Comparison of ENCODE assay signal across 9 cellular contexts in genomic region chr1:33654267-33654832, GRCh38.
DNase-seq lines count a peak whose midpoint lies in the region; ATAC-seq and TF ChIP-seq lines count a peak whose summit lies in the region.
"Had no signal": no experiment of that assay in that cellular context is flagged by ENCODE, and none has a peak within 500 bp of the region (broad histone marks: within the 10 kb centered on the region; RNA-seq: fewer than 3 reads in every experiment).

No MANE protein-coding gene starts in this region.

- no peak overlapping the region for H3K4me3 Mint-ChIP-seq in T-helper 2 cell treated with Interferon-gamma antibody and Interleukin-4, amounts not matched to agents 5 μg/mL and 100 μg/mL, for 36 hours
- H3K4me3 Mint-ChIP-seq in activated T-cell treated with anti-CD3 and anti-CD28 coated beads, Interleukin-2, amount 50 U/mL, for 72 hours = no peak overlapping the region
- H3K4me3 Mint-ChIP-seq: stimulated activated naive B cell treated with anti-CD40 and anti-IgM and Interleukin-4, amounts not matched to agents 10 μg/mL and 1 μg/mL and 100 μg/mL, for 72 hours had no signal

- no peak overlapping the region for H3K4me3 ChIP-seq in GM12864 (ENCODE audit: low read depth, low read length)
- H3K4me3 ChIP-seq in hepatocyte = no peak overlapping the region

- H3K4me1 ChIP-seq in hepatocyte (ENCODE audit: insufficient read depth) = no peaks in the 10 kb centered on the region

- no peaks in the 10 kb centered on the region for H4K20me1 ChIP-seq in hepatocyte (ENCODE audit: insufficient read depth, poor library complexity, severe bottlenecking)

- no peak overlapping the region for H3K27ac Mint-ChIP-seq in T-helper 2 cell treated with Interferon-gamma antibody and Interleukin-4, amounts not matched to agents 5 μg/mL and 100 μg/mL, for 36 hours
- H3K27ac Mint-ChIP-seq in activated T-cell treated with anti-CD3 and anti-CD28 coated beads, Interleukin-2, amount 50 U/mL, for 72 hours = no peak overlapping the region
- H3K27ac Mint-ChIP-seq: stimulated activated naive B cell treated with anti-CD40 and anti-IgM and Interleukin-4, amounts not matched to agents 10 μg/mL and 1 μg/mL and 100 μg/mL, for 72 hours had no signal

- H3K9me2 ChIP-seq in hepatocyte (replicated peaks; ENCODE audit: insufficient read depth) = no peaks in the 10 kb centered on the region

- no peaks in the 10 kb centered on the region for H3K27me3 ChIP-seq in hepatocyte

- no peaks in the 10 kb centered on the region for H3K4me1 Mint-ChIP-seq in T-helper 2 cell treated with Interferon-gamma antibody and Interleukin-4, amounts not matched to agents 5 μg/mL and 100 μg/mL, for 36 hours (ENCODE audit: low read depth)
- H3K4me1 Mint-ChIP-seq in activated T-cell treated with anti-CD3 and anti-CD28 coated beads, Interleukin-2, amount 50 U/mL, for 72 hours (ENCODE audit: low read depth) = no peaks in the 10 kb centered on the region
- H3K4me1 Mint-ChIP-seq: stimulated activated naive B cell treated with anti-CD40 and anti-IgM and Interleukin-4, amounts not matched to agents 10 μg/mL and 1 μg/mL and 100 μg/mL, for 72 hours had no signal

- H3K36me3 Mint-ChIP-seq in T-helper 2 cell treated with Interferon-gamma antibody and Interleukin-4, amounts not matched to agents 5 μg/mL and 100 μg/mL, for 36 hours (ENCODE audit: low read depth) = no peaks in the 10 kb centered on the region
- no peaks in the 10 kb centered on the region for H3K36me3 Mint-ChIP-seq in activated T-cell treated with anti-CD3 and anti-CD28 coated beads, Interleukin-2, amount 50 U/mL, for 72 hours (ENCODE audit: insufficient read depth in 2 of 2)
- H3K36me3 Mint-ChIP-seq: stimulated activated naive B cell treated with anti-CD40 and anti-IgM and Interleukin-4, amounts not matched to agents 10 μg/mL and 1 μg/mL and 100 μg/mL, for 72 hours had no signal

- 59% methylated on average over 7 of the region's 7 CpGs for WGBS in hepatocyte (ENCODE audit: low lambda C conversion rate, missing lambda C conversion rate)

- H3K36me3 ChIP-seq in hepatocyte (replicated peaks; ENCODE audit: insufficient read depth, low read depth) = no peaks in the 10 kb centered on the region

- no peak overlapping the region for H3K4me2 ChIP-seq in hepatocyte

- no peaks in the 10 kb centered on the region for H3K9me3 ChIP-seq in hepatocyte (ENCODE audit: low read depth)

- peak; percentile 26; the same call in 1 of the 2 replicates for TF ChIP-seq CTCF in 22Rv1 (IDR thresholded peaks at IDR 0.05)
- peak; percentile 32 for TF ChIP-seq CTCF in GM12864 (IDR thresholded peaks at IDR 0.05; ENCODE audit: low read depth, low read length, missing control alignments)
- TF ChIP-seq CTCF in hepatocyte (IDR thresholded peaks at IDR 0.05; ENCODE audit: poor library complexity) = peak; percentile 37

- H3K27ac ChIP-seq in 22Rv1 (no peak overlapping the region), hepatocyte (no peak overlapping the region)

- H3K79me2 ChIP-seq in hepatocyte = no peaks in the 10 kb centered on the region

- no peak overlapping the region for H2AFZ ChIP-seq in hepatocyte

- ATAC-seq in GM21447 (IDR thresholded peaks at IDR 0.05; ENCODE audit: unreplicated experiment) = no peak
- no peak for ATAC-seq in activated T-cell treated with anti-CD3 and anti-CD28 coated beads, Interleukin-2, amount 50 U/mL, for 72 hours (replicated peaks in 1 of 2)
- ATAC-seq: stimulated activated naive B cell treated with anti-CD40 and anti-IgM and Interleukin-4, amounts not matched to agents 10 μg/mL and 1 μg/mL and 100 μg/mL, for 72 hours had no signal

- H3K27me3 Mint-ChIP-seq in T-helper 2 cell treated with Interferon-gamma antibody and Interleukin-4, amounts not matched to agents 5 μg/mL and 100 μg/mL, for 36 hours (ENCODE audit: low read depth) = no peaks in the 10 kb centered on the region
- H3K27me3 Mint-ChIP-seq in activated T-cell treated with anti-CD3 and anti-CD28 coated beads, Interleukin-2, amount 50 U/mL, for 72 hours (ENCODE audit: low read depth) = no peaks in the 10 kb centered on the region

- DNase-seq in GM12864 (ENCODE audit: low read depth) (no peak), RKO (ENCODE audit: low spot score) (peak; percentile 15), hepatocyte (ENCODE audit: low spot score) (peak; percentile 41), inferior parietal cortex (ENCODE audit: extremely low spot score) (no peak)
- DNase-seq in T-helper 2 cell treated with Interferon-gamma antibody and Interleukin-4, amounts not matched to agents 5 μg/mL and 100 μg/mL, for 36 hours (ENCODE audit: low spot score) = no peak
- DNase-seq in activated T-cell treated with anti-CD3 and anti-CD28 coated beads, Interleukin-2, amount 50 U/mL, for 72 hours = no peak
- DNase-seq: stimulated activated naive B cell treated with anti-CD40 and anti-IgM and Interleukin-4, amounts not matched to agents 10 μg/mL and 1 μg/mL and 100 μg/mL, for 72 hours had no signal

- H3K9me3 Mint-ChIP-seq in T-helper 2 cell treated with Interferon-gamma antibody and Interleukin-4, amounts not matched to agents 5 μg/mL and 100 μg/mL, for 36 hours = no peaks in the 10 kb centered on the region
- H3K9me3 Mint-ChIP-seq in activated T-cell treated with anti-CD3 and anti-CD28 coated beads, Interleukin-2, amount 50 U/mL, for 72 hours = no peaks in the 10 kb centered on the region
- H3K9me3 Mint-ChIP-seq: stimulated activated naive B cell treated with anti-CD40 and anti-IgM and Interleukin-4, amounts not matched to agents 10 μg/mL and 1 μg/mL and 100 μg/mL, for 72 hours had no signal

Comparison
In these comparisons a context has a peak if more than half of its experiments do, and no peak if none do; other contexts are left out.
1. DNase-seq: peak in RKO (single experiment) and hepatocyte (single experiment); none in GM12864 (single experiment), T-helper 2 cell treated with Interferon-gamma antibody and Interleukin-4, amounts not matched to agents 5 μg/mL and 100 μg/mL, for 36 hours (single experiment), inferior parietal cortex (single experiment) and activated T-cell treated with anti-CD3 and anti-CD28 coated beads, Interleukin-2, amount 50 U/mL, for 72 hours (0 of 2).
2. Peak in every context shown above with its lines, with median percentiles within 50 percentile points of each other: CTCF ChIP-seq.